In genomic region chr5:78907255-78907886, GRCh38 we compare ENCODE assay signal across 9 cellular contexts.
DNase-seq lines count a peak whose midpoint lies in the region; ATAC-seq, FAIRE-seq and TF ChIP-seq lines count a peak whose summit lies in the region.
"Had no signal": no experiment of that assay in that cellular context is flagged by ENCODE, and none has a peak within 500 bp of the region (broad histone marks: within the 10 kb centered on the region; RNA-seq: fewer than 3 reads in every experiment).

No MANE protein-coding gene starts in this region.

- H3K4me2 ChIP-seq in PC-3 (ENCODE audit: low read length): no peak overlapping the region

- H3K4me1 ChIP-seq in PC-3 (ENCODE audit: insufficient read depth, low read length): no peaks in the 10 kb centered on the region

- FAIRE-seq in GM12892 (lab: Jason Lieb, UNC): peak; percentile 68

- H3K4me3 ChIP-seq in PC-3 (ENCODE audit: low read length): no peak overlapping the region

- ATAC-seq in PC-3: no peak

- no peak overlapping the region for H3K27ac ChIP-seq in PC-3 (ENCODE audit: low read length)

- H4K20me1 ChIP-seq in PC-3 (ENCODE audit: low read length): no peaks in the 10 kb centered on the region

- intact Hi-C loops in PC-3 (cut with micrococcal nuclease): no loop called here

- no peaks in the 10 kb centered on the region for H3K36me3 ChIP-seq in PC-3 (ENCODE audit: low read depth, low read length)

- no peaks in the 10 kb centered on the region for H3K36me3 Mint-ChIP-seq in glutamatergic neuron (ENCODE audit: unreplicated experiment)

- H3K9ac ChIP-seq in PC-3 (ENCODE audit: low read length): no peak overlapping the region

- H3K4me1 Mint-ChIP-seq in glutamatergic neuron (ENCODE audit: low read depth, unreplicated experiment): peaks cover 32% of the 10 kb centered on the region

- H3K79me2 ChIP-seq in PC-3 (ENCODE audit: low read length): no peaks in the 10 kb centered on the region

- CTCF ChIA-PET in PC-3 (lab: Charles Lee): no interaction called here

- no peaks in the 10 kb centered on the region for H3K9me3 ChIP-seq in PC-3 (ENCODE audit: low read length)

- TF ChIP-seq CTCF in glutamatergic neuron (IDR thresholded peaks at IDR 0.05; ENCODE audit: partially characterized antibody, unreplicated experiment) (no peak), PC-3 (conservative IDR thresholded peaks at IDR 0.05; ENCODE audit: low read depth, low read length) (no peak)

- no peaks in the 10 kb centered on the region for H3F3A ChIP-seq in PC-3 (ENCODE audit: low read length, unreplicated experiment)

- H3K27me3 ChIP-seq in PC-3 (ENCODE audit: low read length): no peaks in the 10 kb centered on the region

- DNase-seq in GM12892 (ENCODE audit: insufficient read length) (no peak), RPMI7951 (ENCODE audit: low read depth) (peak; percentile 95), glutamatergic neuron (no peak), smooth muscle cell of the brain vasculature (ENCODE audit: low read depth, low spot score) (peak; percentile 91), NCI-H2107 (lab: John Stamatoyannopoulos, UW) (no peak), PC-3 (no peak), NCI-H2107 treated with DMSO at 0.1 percent for 48 hours (lab: John Stamatoyannopoulos, UW; ENCODE audit: unreplicated experiment) (no peak), ecto neural progenitor cell (ENCODE audit: low spot score) (no peak)
- DNase-seq: activated naive CD4-positive, alpha-beta T cell treated with anti-CD3 and anti-CD28 coated beads for 36 hours had no signal

- peaks cover 9% of the 10 kb centered on the region for H3K9me3 Mint-ChIP-seq in glutamatergic neuron (ENCODE audit: unreplicated experiment)

- H3K4me3 Mint-ChIP-seq in glutamatergic neuron (ENCODE audit: unreplicated experiment): peak overlapping the region; percentile 83
- H3K4me3 Mint-ChIP-seq: activated naive CD4-positive, alpha-beta T cell treated with anti-CD3 and anti-CD28 coated beads for 36 hours had no signal

- H3K9me2 ChIP-seq in PC-3 (replicated peaks; ENCODE audit: low read length): no peaks in the 10 kb centered on the region

- peaks cover 6% of the 10 kb centered on the region for H3K27me3 Mint-ChIP-seq in glutamatergic neuron (ENCODE audit: unreplicated experiment)

- no peak for TF ChIP-seq POLR2A in GM12892 (IDR thresholded peaks at IDR 0.05; ENCODE audit: low read depth, low read length)

- POLR2A ChIA-PET in PC-3 (lab: Charles Lee; ENCODE audit: unreplicated experiment): no interaction called here

- BruUV-seq in PC-3 (replicated peaks; lab: Mats Ljungman, UMichigan): no TSS peak

- no peak overlapping the region for H2AFZ ChIP-seq in PC-3 (ENCODE audit: low read length)

- H3K27ac Mint-ChIP-seq in glutamatergic neuron (ENCODE audit: unreplicated experiment): peak overlapping the region; percentile 99
- H3K27ac Mint-ChIP-seq: activated naive CD4-positive, alpha-beta T cell treated with anti-CD3 and anti-CD28 coated beads for 36 hours had no signal

Comparison
In these comparisons a context has a peak if more than half of its experiments do, and no peak if none do; other contexts are left out.
1. DNase-seq: peak in RPMI7951 (single experiment) and smooth muscle cell of the brain vasculature (single experiment); none in GM12892 (single experiment), glutamatergic neuron (single experiment), NCI-H2107 (single experiment), PC-3 (single experiment), NCI-H2107 treated with DMSO at 0.1 percent for 48 hours (single experiment) and ecto neural progenitor cell (single experiment).